In genomic region chr6:15360300-15360699, GRCh38 we compare ENCODE assay signal across 12 cellular contexts.
A peak's percentile ranks its signal among the peaks of the same experiment; 100 is the strongest.
DNase-seq lines count a peak whose midpoint lies in the region; ATAC-seq and TF ChIP-seq lines count a peak whose summit lies in the region.
"Had no signal": no experiment of that assay in that cellular context is flagged by ENCODE, and none has a peak within 500 bp of the region (broad histone marks: within the 10 kb centered on the region; RNA-seq: fewer than 3 reads in every experiment).

No MANE protein-coding gene starts in this region.

- no peaks in the 10 kb centered on the region for H3K36me3 ChIP-seq in psoas muscle (ENCODE audit: insufficient read depth in 1 of 2, low read depth in 1 of 2)

- WGBS in psoas muscle, 3 donors = 44 to 85% (median 57%) methylated on average over 9 of the region's 9 CpGs

- intact Hi-C loops in psoas muscle (cut with DNase I) = loop anchor here (5.0 to 10.0 kb wide), 2 partner anchors 42 to 75 kb away; no protein-coding TSS in a partner anchor

- H3K4me1 ChIP-seq in psoas muscle = peaks cover 74% of the 10 kb centered on the region

- no peaks in the 10 kb centered on the region for H3K27me3 ChIP-seq in psoas muscle (ENCODE audit: insufficient read depth in 3 of 3, low read length in 2 of 3)
- H3K27me3 ChIP-seq: BLaER1 treated with 17β-estradiol and CSF1 and Interleukin-3, amounts not matched to agents 10 nM and 100 nM had no signal

- POLR2A ChIA-PET in HEK293T (lab: Yijun Ruan, JAX) = no interaction called here

- H3K27ac ChIP-seq in psoas muscle = peak overlapping the region; percentile 84
- H3K27ac ChIP-seq: BLaER1 treated with 17β-estradiol and CSF1 and Interleukin-3, amounts not matched to agents 10 nM and 100 nM had no signal

- no peak for DNase-seq in HEK293T (ENCODE audit: extremely low spot score)
- peak; percentile 72 for DNase-seq in left kidney (ENCODE audit: low read depth, low spot score)
- no peak for DNase-seq in psoas muscle
- DNase-seq in DMS153 treated with DMSO at 0.1 percent for 48 hours (lab: John Stamatoyannopoulos, UW; ENCODE audit: unreplicated experiment) = no peak
- DNase-seq in NCI-H82 treated with DMSO at 0.1 percent for 48 hours (lab: John Stamatoyannopoulos, UW; ENCODE audit: unreplicated experiment) = no peak
- DNase-seq in dermis blood vessel endothelial cell = no peak
- DNase-seq: CD4-positive, alpha-beta T cell; CD8-positive, alpha-beta memory T cell; DND-41; H7; HCEC 1CT had no signal

- no peak for ATAC-seq in psoas muscle

- no peaks in the 10 kb centered on the region for H3K9me3 ChIP-seq in psoas muscle
- H3K9me3 ChIP-seq: BLaER1 treated with 17β-estradiol and CSF1 and Interleukin-3, amounts not matched to agents 10 nM and 100 nM had no signal

- TF ChIP-seq CTCF in psoas muscle (IDR thresholded peaks at IDR 0.05) = no peak

- CTCF ChIA-PET in HEK293T (lab: Yijun Ruan, JAX) = no interaction called here

- no peak overlapping the region for H3K4me3 ChIP-seq in psoas muscle
- H3K4me3 ChIP-seq: BLaER1 treated with 17β-estradiol and CSF1 and Interleukin-3, amounts not matched to agents 10 nM and 100 nM had no signal

TF ChIP-seq in HEK293T, 16 proteins besides CTCF, POLR2A, EP300 and RAD21:
- TF ChIP-seq ZNF384 (IDR thresholded peaks at IDR 0.05) = no peak
- TF ChIP-seq L3MBTL2 (conservative IDR thresholded peaks at IDR 0.05) = peak; percentile 39; the same call in 1 of the 2 replicates
- no peak for TF ChIP-seq LEF1 (IDR thresholded peaks at IDR 0.05; ENCODE audit: borderline replicate concordance)
- TF ChIP-seq FOXM1 (IDR thresholded peaks at IDR 0.05; ENCODE audit: borderline replicate concordance) = no peak
- TF ChIP-seq SP1 (IDR thresholded peaks at IDR 0.05) = no peak
- TF ChIP-seq PKNOX1 (IDR thresholded peaks at IDR 0.05) = peak; percentile 88
- TF ChIP-seq HDGF (IDR thresholded peaks at IDR 0.05; ENCODE audit: borderline replicate concordance) = no peak
- no peak for TF ChIP-seq ARNT (IDR thresholded peaks at IDR 0.05)
